In the genomic region with DNA sequence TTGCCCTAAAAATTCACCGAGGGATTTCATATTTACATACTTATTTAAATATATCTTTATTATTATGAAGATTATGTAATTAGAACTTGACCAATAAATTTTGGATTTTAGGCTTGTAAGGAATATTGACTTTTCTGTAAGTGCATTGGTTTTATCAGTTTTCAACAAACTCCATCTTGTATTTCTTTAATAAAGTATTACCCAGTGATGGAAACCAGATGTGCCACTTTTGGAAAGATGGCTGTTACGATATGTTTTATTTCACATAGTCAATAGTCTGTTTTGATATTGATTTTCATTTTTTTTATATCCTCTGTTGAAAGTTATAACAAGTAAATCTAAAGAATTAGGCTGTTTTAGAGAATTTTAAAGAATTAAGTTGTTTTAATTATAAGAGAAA, we compare ENCODE assay signal across 11 cellular contexts. TPM values are rescaled to one million over a fixed set of nuclear protein-coding genes. Genes with fewer than 3 reads are reported as not detected.
A peak's percentile ranks its signal among the peaks of the same experiment; 100 is the strongest.
DNase-seq lines count a peak whose midpoint lies in the region; ATAC-seq and TF ChIP-seq lines count a peak whose summit lies in the region.
"Had no signal": no experiment of that assay in that cellular context is flagged by ENCODE, and none has a peak within 500 bp of the region (broad histone marks: within the 10 kb centered on the region; RNA-seq: fewer than 3 reads in every experiment).

No MANE protein-coding gene starts in this region.

- H3K36me3 ChIP-seq in MM.1S (replicated peaks; ENCODE audit: insufficient read depth, low read length) (no peaks in the 10 kb centered on the region), trophoblast cell (ENCODE audit: control insufficient read depth in 1 of 2, insufficient read depth in 2 of 2, low read length in 2 of 2) (peaks cover 0 to 5% of the 10 kb centered on the region in 2 experiments)

- H3K27me3 Mint-ChIP-seq in Calu3 (ENCODE audit: unreplicated experiment) (peaks cover 8% of the 10 kb centered on the region), osteocyte (ENCODE audit: unreplicated experiment) (no peaks in the 10 kb centered on the region)
- no peaks in the 10 kb centered on the region for H3K27me3 Mint-ChIP-seq in central memory CD8-positive, alpha-beta T cell
- H3K27me3 Mint-ChIP-seq: stimulated activated memory B cell treated with anti-CD40 and anti-IgM and Interleukin-4, amounts not matched to agents 10 μg/mL and 1 μg/mL and 100 μg/mL, for 72 hours had no signal

- CTCF ChIA-PET in Calu3 (lab: Charles Lee), result no interaction called here

- H3K36me3 Mint-ChIP-seq in Calu3 (ENCODE audit: insufficient read depth, unreplicated experiment) (peaks cover 22% of the 10 kb centered on the region), osteocyte (ENCODE audit: unreplicated experiment) (peaks cover 7% of the 10 kb centered on the region)
- peaks cover 9% of the 10 kb centered on the region for H3K36me3 Mint-ChIP-seq in central memory CD8-positive, alpha-beta T cell (ENCODE audit: insufficient read depth)

- H3K79me2 ChIP-seq in MM.1S (ENCODE audit: low read length) (peaks cover 67% of the 10 kb centered on the region), trophoblast cell (ENCODE audit: control insufficient read depth, insufficient read depth, low read length, poor library complexity) (peaks cover 12% of the 10 kb centered on the region)

- no peak overlapping the region for H4K8ac ChIP-seq in trophoblast cell (ENCODE audit: low read depth, low read length)

- ATAC-seq in central memory CD8-positive, alpha-beta T cell (replicated peaks; ENCODE audit: extremely low read depth, poor library complexity, severe bottlenecking), result no peak
- no peak for ATAC-seq in HG03565 (IDR thresholded peaks at IDR 0.05; ENCODE audit: unreplicated experiment)
- no peak for ATAC-seq in GM21528 (IDR thresholded peaks at IDR 0.05; ENCODE audit: low FRiP score, unreplicated experiment)
- ATAC-seq: stimulated activated memory B cell treated with anti-CD40 and anti-IgM and Interleukin-4, amounts not matched to agents 10 μg/mL and 1 μg/mL and 100 μg/mL, for 72 hours; WTC11 had no signal

- no peak overlapping the region for H2BK12ac ChIP-seq in trophoblast cell (ENCODE audit: low read length)

- no peak overlapping the region for H2BK120ac ChIP-seq in trophoblast cell (ENCODE audit: insufficient read depth, low read length, poor library complexity)

- no peak overlapping the region for H3K14ac ChIP-seq in trophoblast cell (ENCODE audit: low read length)

- H3K9me3 Mint-ChIP-seq in Calu3 (ENCODE audit: low read depth, unreplicated experiment) (no peaks in the 10 kb centered on the region), osteocyte (ENCODE audit: unreplicated experiment) (peaks cover 5% of the 10 kb centered on the region)
- H3K9me3 Mint-ChIP-seq in central memory CD8-positive, alpha-beta T cell, result no peaks in the 10 kb centered on the region

- H3K4me2 ChIP-seq in MM.1S (ENCODE audit: low read depth, low read length) (peak overlapping the region; percentile 85), trophoblast cell (ENCODE audit: low read length) (no peak overlapping the region)

- H3K27ac ChIP-seq in MM.1S (ENCODE audit: low read length), result no peak overlapping the region
- no peak overlapping the region for H3K27ac ChIP-seq in trophoblast cell (ENCODE audit: low read depth, low read length)

- no peak for DNase-seq in Calu3
- DNase-seq in MM.1S, result no peak
- no peak for DNase-seq in central memory CD8-positive, alpha-beta T cell (ENCODE audit: low spot score in 2 of 2)
- DNase-seq in osteocyte (ENCODE audit: extremely low spot score, unreplicated experiment), result no peak
- no peak for DNase-seq in trophoblast cell
- DNase-seq in activated CD4-positive, CD25-positive, alpha-beta regulatory T cell (lab: John Stamatoyannopoulos, UW), result no peak
- DNase-seq: NCI-H1694 treated with DMSO at 0.1 percent for 48 hours had no signal

- no peak overlapping the region for H4K12ac ChIP-seq in trophoblast cell (ENCODE audit: low read depth, low read length)

- no peak overlapping the region for H3K4ac ChIP-seq in trophoblast cell (ENCODE audit: low read depth, low read length)

- H3K4me1 ChIP-seq in MM.1S (ENCODE audit: low read length), result peaks cover 5% of the 10 kb centered on the region; the same call in 1 of the 2 replicates
- H3K4me1 ChIP-seq in trophoblast cell (ENCODE audit: control insufficient read depth in 1 of 2, insufficient read depth in 2 of 2, low read length in 2 of 2), result peaks cover 0 to 4% of the 10 kb centered on the region in 2 experiments

- no TSS peak for BruUV-seq in Calu3 (replicated peaks; lab: Mats Ljungman, UMichigan)

- TF ChIP-seq CTCF in Calu3 (IDR thresholded peaks at IDR 0.05; ENCODE audit: unreplicated experiment), result no peak
- TF ChIP-seq CTCF in MM.1S (IDR thresholded peaks at IDR 0.05; ENCODE audit: low read length), result no peak
- TF ChIP-seq CTCF in osteocyte (IDR thresholded peaks at IDR 0.05), result no peak

- H4K20me1 ChIP-seq in MM.1S (ENCODE audit: insufficient read depth, low read length), result no peaks in the 10 kb centered on the region

- no CpG with 5 or more reads among the region's 2 CpGs for whole genome bisulfite sequencing in trophoblast cell (ENCODE audit: extremely low coverage, insufficient coverage, insufficient read length)

- H3K23ac ChIP-seq in trophoblast cell (ENCODE audit: low read length), result no peak overlapping the region

- peaks cover 4% of the 10 kb centered on the region for H3K79me1 ChIP-seq in trophoblast cell (ENCODE audit: low read length)

- H3K27ac Mint-ChIP-seq in Calu3 (ENCODE audit: unreplicated experiment) (no peak overlapping the region), osteocyte (ENCODE audit: unreplicated experiment) (no peak overlapping the region)
- no peak overlapping the region for H3K27ac Mint-ChIP-seq in central memory CD8-positive, alpha-beta T cell (ENCODE audit: low read depth)

- H2AK5ac ChIP-seq in trophoblast cell (ENCODE audit: low read length), result no peak overlapping the region

- H3K9me3 ChIP-seq in MM.1S (replicated peaks; ENCODE audit: insufficient read depth, low read length) (no peaks in the 10 kb centered on the region), trophoblast cell (ENCODE audit: insufficient read depth, low read depth, low read length) (no peaks in the 10 kb centered on the region)

- H3K4me1 Mint-ChIP-seq in Calu3 (ENCODE audit: low read depth, unreplicated experiment) (peaks cover 9% of the 10 kb centered on the region), osteocyte (ENCODE audit: unreplicated experiment) (peaks cover 30% of the 10 kb centered on the region)
- H3K4me1 Mint-ChIP-seq in central memory CD8-positive, alpha-beta T cell, result peaks cover 17% of the 10 kb centered on the region

- H2BK5ac ChIP-seq in trophoblast cell (ENCODE audit: low read depth, low read length, poor library complexity), result no peak overlapping the region

- H3K9ac ChIP-seq in MM.1S (ENCODE audit: low read length), result no peak overlapping the region
- H3K9ac ChIP-seq in trophoblast cell (ENCODE audit: low read length), result no peak overlapping the region

- no peaks in the 10 kb centered on the region for H3K9me2 ChIP-seq in MM.1S (replicated peaks; ENCODE audit: insufficient read depth, low read length)

- 0 out of 2 replicates have a peak overlapping the region, but pooled peaks have one; percentile 10 for H3K4me3 ChIP-seq in MM.1S (ENCODE audit: low read length)
- no peak overlapping the region for H3K4me3 ChIP-seq in trophoblast cell (ENCODE audit: low read depth, low read length)

- H3F3A ChIP-seq in MM.1S (ENCODE audit: insufficient read depth, low read length), result 0 out of 2 replicates have a peak, but pooled peaks cover 5% of the 10 kb centered on the region

- H2AFZ ChIP-seq in MM.1S (ENCODE audit: low read length) (no peak overlapping the region), trophoblast cell (ENCODE audit: insufficient read depth, low read length, poor library complexity) (no peak overlapping the region)

- intact Hi-C loops in Calu3 (cut with micrococcal nuclease; ENCODE audit: unreplicated experiment), result no loop called here

- H3K4me3 Mint-ChIP-seq in Calu3 (ENCODE audit: low read depth, unreplicated experiment) (peak overlapping the region; percentile 93), osteocyte (ENCODE audit: unreplicated experiment) (peak overlapping the region; percentile 90)
- peak overlapping the region; percentile 95 for H3K4me3 Mint-ChIP-seq in central memory CD8-positive, alpha-beta T cell

- H3K27me3 ChIP-seq in MM.1S (replicated peaks; ENCODE audit: insufficient read depth, low read length) (no peaks in the 10 kb centered on the region), trophoblast cell (ENCODE audit: insufficient read depth, low read length) (no peaks in the 10 kb centered on the region)

- H3K18ac ChIP-seq in trophoblast cell (ENCODE audit: low read length), result no peak overlapping the region

- no peak overlapping the region for H4K91ac ChIP-seq in trophoblast cell (ENCODE audit: low read depth, low read length)

RNA-seq across cellular contexts. Expression of a gene that starts 1.8 kb away (rescaled TPM):
- total RNA-seq in Calu3 (2022) (46.7 and 48.6 TPM in 2 replicates), osteocyte (53.4 and 64.0 TPM in 2 replicates)
- polyA plus RNA-seq in trophoblast cell (2013), result 16.9 and 17.7 TPM in 2 replicates
